Comparison of ENCODE assay signal across 8 cellular contexts in genomic region chr19:9675358-9675901, GRCh38. TPM values are rescaled to one million over a fixed set of nuclear protein-coding genes. Genes with fewer than 3 reads are reported as not detected.
A peak's percentile ranks its signal among the peaks of the same experiment; 100 is the strongest.
DNase-seq lines count a peak whose midpoint lies in the region; ATAC-seq and TF ChIP-seq lines count a peak whose summit lies in the region.
"Not testable (repeated sequence)": the region's sequence is repeated elsewhere in the genome, so short reads cannot be mapped to it uniquely, and the experiment has no call there.

No MANE protein-coding gene starts in this region.

- in situ Hi-C loops in mammary epithelial cell (cut with MboI; ENCODE audit: low sequenced_read_pairs in 2 of 2): not testable (repeated sequence)

- BruUV-seq in A673 (replicated peaks; lab: Mats Ljungman, UMichigan): TSS peak; percentile 96
- not testable (repeated sequence) for BruUV-seq in mammary epithelial cell (replicated peaks; lab: Mats Ljungman, UMichigan)

- H3K9ac ChIP-seq in mammary epithelial cell (ENCODE audit: insufficient read depth, low read length): peak overlapping the region; percentile 87
- peak overlapping the region; percentile 80 to 89 (median 86) for H3K9ac ChIP-seq in skeletal muscle tissue (ENCODE audit: low read depth in 1 of 3, low read length in 3 of 3)

- peak overlapping the region; percentile 100 for H3K27ac Mint-ChIP-seq in glutamatergic neuron (ENCODE audit: unreplicated experiment)

- H4K20me1 ChIP-seq in mammary epithelial cell (ENCODE audit: insufficient read depth, low read length): not testable (repeated sequence)

- WGBS in mammary epithelial cell (ENCODE audit: low coverage, missing lambda C conversion rate): 72% methylated on average over 15 of the region's 20 CpGs

- peaks cover 31% of the 10 kb centered on the region for H3K9me3 Mint-ChIP-seq in glutamatergic neuron (ENCODE audit: unreplicated experiment)

- peaks cover 19% of the 10 kb centered on the region for H3K27me3 Mint-ChIP-seq in glutamatergic neuron (ENCODE audit: unreplicated experiment)

- H3K4me3 Mint-ChIP-seq in glutamatergic neuron (ENCODE audit: unreplicated experiment): peak overlapping the region; percentile 91

- not testable (repeated sequence) for H3K4me1 Mint-ChIP-seq in glutamatergic neuron (ENCODE audit: low read depth, unreplicated experiment)

- H3K27ac ChIP-seq in A673 (ENCODE audit: low read depth, low read length, poor library complexity, severe bottlenecking): peak overlapping the region; percentile 89
- peak overlapping the region; percentile 95 for H3K27ac ChIP-seq in mammary epithelial cell (ENCODE audit: insufficient read depth, low read depth, low read length)
- H3K27ac ChIP-seq in skeletal muscle tissue (ENCODE audit: low read depth, low read length): peak overlapping the region; percentile 92

- not testable (repeated sequence) for H3K4me1 ChIP-seq in A673 (ENCODE audit: insufficient read depth, low read length, poor library complexity, severe bottlenecking); mammary epithelial cell (ENCODE audit: insufficient read depth, low read length); skeletal muscle tissue (ENCODE audit: control insufficient read depth in 3 of 3, insufficient read depth in 3 of 3, low read length in 3 of 3)
- H3K4me1 ChIP-seq in mononuclear cell (ENCODE audit: insufficient read depth, low read length): peaks cover 11% of the 10 kb centered on the region

- H3K27me3 ChIP-seq in A673 (replicated peaks; ENCODE audit: insufficient read depth, low read depth, low read length, poor library complexity); mammary epithelial cell (ENCODE audit: insufficient read depth, low read length); mononuclear cell (ENCODE audit: insufficient read depth, low read length); skeletal muscle tissue (ENCODE audit: control insufficient read depth in 3 of 3, insufficient read depth in 3 of 3, low read length in 3 of 3): not testable (repeated sequence)

- dilution Hi-C loops in mammary epithelial cell (cut with HindIII; ENCODE audit: low sequenced_read_pairs): not testable (repeated sequence)

- H3K79me2 ChIP-seq in mammary epithelial cell (ENCODE audit: insufficient read depth, low read length): peaks cover 36% of the 10 kb centered on the region

- CTCF ChIA-PET in A673 (lab: Charles Lee); mammary epithelial cell (lab: Charles Lee; ENCODE audit: low non-redundant PET): not testable (repeated sequence)

- ATAC-seq in GM19463 (IDR thresholded peaks at IDR 0.05; ENCODE audit: unreplicated experiment): peak; percentile 32

- peak overlapping the region; percentile 78 for H3K4me2 ChIP-seq in mammary epithelial cell (ENCODE audit: insufficient read depth, low read depth, low read length)

- DNase-seq in A673 (ENCODE audit: low spot score); mammary epithelial cell; glutamatergic neuron: not testable (repeated sequence)
- peak; percentile 26 for DNase-seq in NCI-H1048 (lab: John Stamatoyannopoulos, UW)
- peak; percentile 6 for DNase-seq in activated CD4-positive, alpha-beta T cell treated with anti-CD3 and anti-CD28 coated beads for 48 hours

- H2AFZ ChIP-seq in mammary epithelial cell (ENCODE audit: low read depth, low read length): peak overlapping the region; percentile 98

- POLR2A ChIA-PET in A673 (lab: Charles Lee; ENCODE audit: low non-redundant PET): not testable (repeated sequence)

- H3K36me3 ChIP-seq in A673 (ENCODE audit: insufficient read depth, low read length, poor library complexity, severe bottlenecking): peaks cover 30% of the 10 kb centered on the region
- not testable (repeated sequence) for H3K36me3 ChIP-seq in mammary epithelial cell (ENCODE audit: insufficient read depth, low read length)
- H3K36me3 ChIP-seq in skeletal muscle tissue (ENCODE audit: control insufficient read depth in 3 of 3, insufficient read depth in 3 of 3, low read length in 3 of 3): peaks cover 0 to 11% (median 5%) of the 10 kb centered on the region in 3 donors

- TF ChIP-seq CTCF in A673 (conservative IDR thresholded peaks at IDR 0.05; ENCODE audit: low read depth, low read length); mammary epithelial cell (conservative IDR thresholded peaks at IDR 0.05 in 1 of 2, IDR thresholded peaks at IDR 0.05 in 1 of 2; ENCODE audit: extremely low read depth in 1 of 2, insufficient read depth in 1 of 2, low read depth in 1 of 2, low read length in 2 of 2); glutamatergic neuron (IDR thresholded peaks at IDR 0.05; ENCODE audit: partially characterized antibody, unreplicated experiment): not testable (repeated sequence)

- H3K9me3 ChIP-seq in A673 (ENCODE audit: low read depth, low read length, poor library complexity, severe bottlenecking) (peaks cover 33% of the 10 kb centered on the region), mammary epithelial cell (replicated peaks; ENCODE audit: insufficient read depth, low read length) (peaks cover 25% of the 10 kb centered on the region), mononuclear cell (ENCODE audit: low read depth, low read length) (peaks cover 25% of the 10 kb centered on the region)
- H3K9me3 ChIP-seq in skeletal muscle tissue (ENCODE audit: control insufficient read depth in 3 of 3, low read length in 3 of 3): not testable (repeated sequence)

- peaks cover 23% of the 10 kb centered on the region for H3K36me3 Mint-ChIP-seq in glutamatergic neuron (ENCODE audit: unreplicated experiment)

- intact Hi-C loops in A673 (cut with micrococcal nuclease; ENCODE audit: unreplicated experiment): not testable (repeated sequence)
- intact Hi-C loops in mammary epithelial cell (cut with micrococcal nuclease): loop anchor here (2.0 to 5.0 kb wide), 2 partner anchors 115 to 843 kb away; partner anchors contain the start of genes MBD3L1 and ZNF558

- H3K4me3 ChIP-seq in A673 (ENCODE audit: low read depth, low read length, poor library complexity, severe bottlenecking) (peak overlapping the region; percentile 60), mammary epithelial cell (replicated peaks in 1 of 3; ENCODE audit: insufficient read depth in 1 of 3, low read depth in 2 of 3, low read length in 3 of 3) (peak overlapping the region; percentile 68 to 98 (median 77)), mononuclear cell (ENCODE audit: low read length) (peak overlapping the region; percentile 97), skeletal muscle tissue (ENCODE audit: low read length in 3 of 3) (peak overlapping the region; percentile 85 to 95 (median 93))

RNA-seq across cellular contexts. Expression of gene ZNF562, which starts 0.5 kb away (rescaled TPM):
- total RNA-seq in A673 (2021) (35.9 and 42.3 TPM in 2 replicates), mammary epithelial cell (10 to 100 TPM; 42.8 to 42.9 TPM), glutamatergic neuron (ENCODE audit: unreplicated experiment) (71.4 TPM), mononuclear cell (18.9 TPM), skeletal muscle tissue (38.1 TPM)
- polyA plus RNA-seq in mammary epithelial cell: 11.7 TPM
- polyA minus RNA-seq in mammary epithelial cell: 96.5 TPM

RNA-seq across cellular contexts. Expression of gene ZNF561, which starts 54.4 kb away (rescaled TPM):
- total RNA-seq in A673 (2021): 37.7 and 38.2 TPM in 2 replicates
- 10 to 100 TPM; 62.6 to 78.3 TPM for total RNA-seq in mammary epithelial cell
- polyA plus RNA-seq in mammary epithelial cell: 37.0 TPM
- 118 TPM for polyA minus RNA-seq in mammary epithelial cell
- 71.8 TPM for total RNA-seq in glutamatergic neuron (ENCODE audit: unreplicated experiment)
- 32.1 TPM for total RNA-seq in mononuclear cell
- 36.5 TPM for total RNA-seq in skeletal muscle tissue
